In genomic region chr14:24442240-24443052, GRCh38 we compare ENCODE assay signal across 8 cellular contexts. TPM values are rescaled to one million over a fixed set of nuclear protein-coding genes. Genes with fewer than 3 reads are reported as not detected.
DNase-seq lines count a peak whose midpoint lies in the region; ATAC-seq and TF ChIP-seq lines count a peak whose summit lies in the region.

A gene with protein sequence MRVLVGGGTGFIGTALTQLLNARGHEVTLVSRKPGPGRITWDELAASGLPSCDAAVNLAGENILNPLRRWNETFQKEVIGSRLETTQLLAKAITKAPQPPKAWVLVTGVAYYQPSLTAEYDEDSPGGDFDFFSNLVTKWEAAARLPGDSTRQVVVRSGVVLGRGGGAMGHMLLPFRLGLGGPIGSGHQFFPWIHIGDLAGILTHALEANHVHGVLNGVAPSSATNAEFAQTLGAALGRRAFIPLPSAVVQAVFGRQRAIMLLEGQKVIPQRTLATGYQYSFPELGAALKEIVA (minus strand): TSS chr14:24442776. CDS start chr14:24442769, 7 bp downstream.

- H3K36me3 Mint-ChIP-seq in Caco-2 (ENCODE audit: insufficient read depth, unreplicated experiment) (peaks cover 41% of the 10 kb centered on the region), endodermal cell (ENCODE audit: low read depth) (peaks cover 37% of the 10 kb centered on the region)
- H3K36me3 Mint-ChIP-seq in activated CD8-positive, alpha-beta memory T cell treated with anti-CD3 and anti-CD28 coated beads, Interleukin-2, amount 10 ng/mL, durations not matched to agents 7 days and 5 days: peaks cover 33% of the 10 kb centered on the region

- H2AK5ac ChIP-seq in mesendoderm (ENCODE audit: low read length): no peak within 1 kb of the TSS

- peak; percentile 96 to 98 for DNase-seq in Caco-2
- peak in 75 of 76 experiments; percentile 77 to 99 (median 95) for DNase-seq in HUDEP-2 (lab: John Stamatoyannopoulos, UW; ENCODE audit: unreplicated experiment in 76 of 76)
- DNase-seq in NT2/D1 (ENCODE audit: low read depth, low spot score): peak; percentile 94
- peak; percentile 99 for DNase-seq in activated CD8-positive, alpha-beta memory T cell treated with anti-CD3 and anti-CD28 coated beads, Interleukin-2, amount 10 ng/mL, durations not matched to agents 7 days and 5 days
- peak; percentile 99 for DNase-seq in endodermal cell
- peak; percentile 100 for DNase-seq in mesendoderm
- DNase-seq in stimulated activated CD8-positive, alpha-beta memory T cell treated with anti-CD3 and anti-CD28 coated beads, Interleukin-15, amount 100 ng/mL, for 1 hour (ENCODE audit: low read depth): peak; percentile 90

- H3K4me2 ChIP-seq in mesendoderm (ENCODE audit: low read length): peak within 1 kb of the TSS; percentile 93

- H3K18ac ChIP-seq in mesendoderm (ENCODE audit: low read length): peak within 1 kb of the TSS; percentile 61

- H3K36me3 ChIP-seq in Caco-2 (ENCODE audit: control insufficient read depth, insufficient read depth, low read length) (no peaks in the 10 kb centered on the region; the same call in none of the 2 replicates), NT2/D1 (ENCODE audit: insufficient read depth, insufficient read length, low read length) (peaks cover 38% of the 10 kb centered on the region), endodermal cell (ENCODE audit: control insufficient read depth, insufficient read depth, low read length) (peaks cover 21% of the 10 kb centered on the region), mesendoderm (ENCODE audit: control insufficient read depth, insufficient read depth, low read length) (no peaks in the 10 kb centered on the region)

- H3K9me3 ChIP-seq in Caco-2 (no peaks in the 10 kb centered on the region), NT2/D1 (ENCODE audit: insufficient read depth, low read length) (no peaks in the 10 kb centered on the region), endodermal cell (ENCODE audit: control insufficient read depth, low read length) (no peaks in the 10 kb centered on the region)

- H3K27me3 ChIP-seq in Caco-2 (replicated peaks; ENCODE audit: control insufficient read depth, insufficient read depth, low read length) (no peaks in the 10 kb centered on the region), NT2/D1 (ENCODE audit: insufficient read depth, insufficient read length) (no peaks in the 10 kb centered on the region), endodermal cell (ENCODE audit: control insufficient read depth, insufficient read depth, low read length, poor library complexity, severe bottlenecking) (no peaks in the 10 kb centered on the region), mesendoderm (ENCODE audit: insufficient read depth, low read length, poor library complexity) (no peaks in the 10 kb centered on the region)

- H2BK15ac ChIP-seq in mesendoderm (replicated peaks; ENCODE audit: low read depth): no peak within 1 kb of the TSS

- H3K27me3 Mint-ChIP-seq in Caco-2 (ENCODE audit: insufficient read depth, unreplicated experiment) (no peaks in the 10 kb centered on the region), endodermal cell (ENCODE audit: insufficient read depth) (no peaks in the 10 kb centered on the region)
- H3K27me3 Mint-ChIP-seq in activated CD8-positive, alpha-beta memory T cell treated with anti-CD3 and anti-CD28 coated beads, Interleukin-2, amount 10 ng/mL, durations not matched to agents 7 days and 5 days: peaks cover 2% of the 10 kb centered on the region

- H3K9me3 Mint-ChIP-seq in Caco-2 (ENCODE audit: unreplicated experiment) (no peaks in the 10 kb centered on the region), endodermal cell (peaks cover 2% of the 10 kb centered on the region)
- no peaks in the 10 kb centered on the region for H3K9me3 Mint-ChIP-seq in activated CD8-positive, alpha-beta memory T cell treated with anti-CD3 and anti-CD28 coated beads, Interleukin-2, amount 10 ng/mL, durations not matched to agents 7 days and 5 days (ENCODE audit: low read depth)

- peak; percentile 89 for ATAC-seq in GM21381 (IDR thresholded peaks at IDR 0.05; ENCODE audit: unreplicated experiment)
- peak; percentile 94 for ATAC-seq in activated CD8-positive, alpha-beta memory T cell treated with anti-CD3 and anti-CD28 coated beads, Interleukin-2, amount 10 ng/mL, durations not matched to agents 7 days and 5 days

- H2BK120ac ChIP-seq in mesendoderm (ENCODE audit: low read depth, low read length): no peak within 1 kb of the TSS

- H3K4ac ChIP-seq in mesendoderm (ENCODE audit: low read depth, low read length): peak within 1 kb of the TSS; percentile 74

- H3K4me1 ChIP-seq in Caco-2 (no peaks in the 10 kb centered on the region; the same call in 1 of the 2 replicates), NT2/D1 (ENCODE audit: insufficient read depth, insufficient read length) (no peaks in the 10 kb centered on the region), endodermal cell (ENCODE audit: control insufficient read depth, insufficient read depth, low read length) (peaks cover 23% of the 10 kb centered on the region), mesendoderm (ENCODE audit: control insufficient read depth, low read depth, low read length) (no peaks in the 10 kb centered on the region)

- no peak for TF ChIP-seq CTCF in Caco-2 (IDR thresholded peaks at IDR 0.05; ENCODE audit: insufficient read depth in 1 of 2, low read depth in 1 of 2, low read length in 1 of 2, severe bottlenecking in 1 of 2, unreplicated experiment in 1 of 2)
- TF ChIP-seq CTCF in endodermal cell (conservative IDR thresholded peaks at IDR 0.05): no peak

- H3K56ac ChIP-seq in mesendoderm (ENCODE audit: low read length): peak within 1 kb of the TSS; percentile 98

- no peaks in the 10 kb centered on the region for H3K79me2 ChIP-seq in mesendoderm (ENCODE audit: control insufficient read depth, insufficient read depth, low read length)

- H3K79me1 ChIP-seq in mesendoderm (ENCODE audit: low read length): peaks cover 6% of the 10 kb centered on the region

- H3K23ac ChIP-seq in mesendoderm (ENCODE audit: low read length): no peak within 1 kb of the TSS

- no TSS peak for BruUV-seq in Caco-2 (replicated peaks; lab: Mats Ljungman, UMichigan)

- H3K9ac ChIP-seq in NT2/D1 (ENCODE audit: insufficient read length, low read depth): peak within 1 kb of the TSS; percentile 85
- H3K9ac ChIP-seq in endodermal cell (ENCODE audit: extremely low read depth, low read length, poor library complexity, severe bottlenecking): peak within 1 kb of the TSS; percentile 89
- H3K9ac ChIP-seq in mesendoderm (ENCODE audit: low read length): peak within 1 kb of the TSS; percentile 92

- H3K4me1 Mint-ChIP-seq in Caco-2 (ENCODE audit: low read depth, unreplicated experiment): peaks cover 8% of the 10 kb centered on the region
- peaks cover 53% of the 10 kb centered on the region for H3K4me1 Mint-ChIP-seq in activated CD8-positive, alpha-beta memory T cell treated with anti-CD3 and anti-CD28 coated beads, Interleukin-2, amount 10 ng/mL, durations not matched to agents 7 days and 5 days
- peaks cover 28% of the 10 kb centered on the region for H3K4me1 Mint-ChIP-seq in endodermal cell

- H4K8ac ChIP-seq in mesendoderm (ENCODE audit: low read depth, low read length): peak within 1 kb of the TSS; percentile 93

- WGBS in endodermal cell (ENCODE audit: insufficient coverage in 1 of 2, insufficient read length in 1 of 2), 2 experiments: 0% methylated on average over 15 to 52 of the region's 52 CpGs
- WGBS in mesendoderm (ENCODE audit: extremely low coverage, insufficient coverage, low lambda C conversion rate): no CpG with 5 or more reads among the region's 52 CpGs

- intact Hi-C loops in Caco-2 (cut with micrococcal nuclease; ENCODE audit: unreplicated experiment): no loop called here

- peak within 1 kb of the TSS; percentile 86 for H2BK5ac ChIP-seq in mesendoderm (ENCODE audit: low read length)

- H3K4me3 ChIP-seq in Caco-2 (ENCODE audit: low read depth, low read length) (peak within 1 kb of the TSS; percentile 76), NT2/D1 (ENCODE audit: insufficient read length, low read depth) (peak within 1 kb of the TSS; percentile 82), endodermal cell (ENCODE audit: low read length) (peak within 1 kb of the TSS; percentile 97), mesendoderm (ENCODE audit: low read length) (peak within 1 kb of the TSS; percentile 93)

- CTCF ChIA-PET in Caco-2 (lab: Charles Lee): interaction anchor here (1.0 to 1.6 kb wide), 7 partner anchors 11 to 134 kb away, joined by 3 to 27 read pairs (median 6); partner anchors contain the start of genes CBLN3, CIDEB and KHNYN
- CTCF ChIA-PET in activated CD8-positive, alpha-beta memory T cell treated with anti-CD3 and anti-CD28 coated beads, Interleukin-2, amount 10 ng/mL, durations not matched to agents 7 days and 5 days (lab: Charles Lee): interaction anchor here (0.6 to 6.0 kb wide), 10 partner anchors 9 to 231 kb away, joined by 3 to 70 read pairs (median 4); partner anchors contain the start of genes ADCY4, CBLN3, KHNYN and TINF2

- H3K27ac ChIP-seq in endodermal cell (ENCODE audit: low read depth, low read length): peak within 1 kb of the TSS; percentile 91
- peak within 1 kb of the TSS; percentile 80 for H3K27ac ChIP-seq in mesendoderm (ENCODE audit: low read depth, low read length)

- POLR2A ChIA-PET in Caco-2 (lab: Charles Lee): interaction anchor here (0.5 to 2.3 kb wide), 11 partner anchors 11 to 254 kb away, joined by 3 to 8 read pairs (median 5); partner anchors contain the start of genes CBLN3, CHMP4A, IPO4 and KHNYN

- peak within 1 kb of the TSS; percentile 81 for H3K4me3 Mint-ChIP-seq in Caco-2 (ENCODE audit: unreplicated experiment)
- peak within 1 kb of the TSS; percentile 90 for H3K4me3 Mint-ChIP-seq in activated CD8-positive, alpha-beta memory T cell treated with anti-CD3 and anti-CD28 coated beads, Interleukin-2, amount 10 ng/mL, durations not matched to agents 7 days and 5 days
- H3K4me3 Mint-ChIP-seq in endodermal cell: peak within 1 kb of the TSS; percentile 94

- H4K5ac ChIP-seq in mesendoderm (ENCODE audit: low read length): no peak within 1 kb of the TSS

- peak within 1 kb of the TSS; percentile 94 for H3K27ac Mint-ChIP-seq in Caco-2 (ENCODE audit: unreplicated experiment)
- peak within 1 kb of the TSS; percentile 98 for H3K27ac Mint-ChIP-seq in activated CD8-positive, alpha-beta memory T cell treated with anti-CD3 and anti-CD28 coated beads, Interleukin-2, amount 10 ng/mL, durations not matched to agents 7 days and 5 days
- H3K27ac Mint-ChIP-seq in endodermal cell: peak within 1 kb of the TSS; percentile 100

RNA-seq across cellular contexts. Expression of the gene that starts here (rescaled TPM):
- total RNA-seq in Caco-2 (2022) (44.1 and 45.8 TPM in 2 replicates), endodermal cell (10 to 100 TPM; 40.4 to 41.3 TPM)
- 10 to 100 TPM; 45.6 to 45.9 TPM for total RNA-seq in activated CD8-positive, alpha-beta memory T cell treated with anti-CD3 and anti-CD28 coated beads, Interleukin-2, amount 10 ng/mL, durations not matched to agents 7 days and 5 days
- polyA plus RNA-seq in endodermal cell (2013, experiment 1 of 2): 72.3 TPM
- polyA plus RNA-seq in endodermal cell (2013, experiment 2 of 2): 58.7 TPM
- polyA plus RNA-seq in mesendoderm (2013, experiment 1 of 2): 34.8 TPM
- polyA plus RNA-seq in mesendoderm (2013, experiment 2 of 2): 39.1 TPM

Comparison
In these comparisons a context has a peak if more than half of its experiments do, and no peak if none do; other contexts are left out.
1. Peak in every context shown above with its lines: DNase-seq, ATAC-seq, H3K4me3 ChIP-seq and H3K27ac ChIP-seq.